ENCODE assay signal across 10 cellular contexts in genomic region chr7:75776295-75776971, GRCh38. TPM values are rescaled to one million over a fixed set of nuclear protein-coding genes. Genes with fewer than 3 reads are reported as not detected.
DNase-seq lines count a peak whose midpoint lies in the region; ATAC-seq and TF ChIP-seq lines count a peak whose summit lies in the region.
"Had no signal": no experiment of that assay in that cellular context is flagged by ENCODE, and none has a peak within 500 bp of the region (broad histone marks: within the 10 kb centered on the region; RNA-seq: fewer than 3 reads in every experiment).

No MANE protein-coding gene starts in this region.

- H3K9me3 ChIP-seq in SK-N-MC (ENCODE audit: low read depth, low read length) (no peaks in the 10 kb centered on the region), body of pancreas (no peaks in the 10 kb centered on the region)

- no peak for ATAC-seq in body of pancreas
- no peak for ATAC-seq in GM21423 (IDR thresholded peaks at IDR 0.05; ENCODE audit: unreplicated experiment)

- no peak overlapping the region for H3K4me3 ChIP-seq in SK-N-MC
- H3K4me3 ChIP-seq in body of pancreas, result no peak overlapping the region
- H3K4me3 ChIP-seq in coronary artery, result no peak overlapping the region

- no peak overlapping the region for H3K9ac ChIP-seq in SK-N-MC (ENCODE audit: insufficient read length)

- peak overlapping the region; percentile 25 for H3K4me3 Mint-ChIP-seq in activated naive CD8-positive, alpha-beta T cell treated with anti-CD3 and anti-CD28 coated beads for 36 hours
- H3K4me3 Mint-ChIP-seq: IgD-negative memory B cell, naive B cell had no signal

- H3K4me1 ChIP-seq in body of pancreas, result no peaks in the 10 kb centered on the region

- peak overlapping the region; percentile 80 for H3K27ac Mint-ChIP-seq in activated naive CD8-positive, alpha-beta T cell treated with anti-CD3 and anti-CD28 coated beads for 36 hours

- TF ChIP-seq CTCF in body of pancreas (IDR thresholded peaks at IDR 0.05), result no peak
- TF ChIP-seq CTCF in coronary artery (IDR thresholded peaks at IDR 0.05), result no peak

- H3K36me3 ChIP-seq in SK-N-MC (ENCODE audit: insufficient read depth, low read length) (no peaks in the 10 kb centered on the region), body of pancreas (replicated peaks in 1 of 2; ENCODE audit: insufficient read depth in 1 of 2, low read depth in 2 of 2) (no peaks in the 10 kb centered on the region)

- 68 to 80% methylated on average over 12 of the region's 12 CpGs for WGBS in body of pancreas, 2 donors

- DNase-seq in GM04503 (ENCODE audit: low read depth) (peak; percentile 88), SK-N-MC (ENCODE audit: low read depth, low spot score) (peak; percentile 79), body of pancreas (no peak), coronary artery (ENCODE audit: low spot score) (no peak), ecto neural progenitor cell (ENCODE audit: low spot score) (no peak)
- peak; percentile 64 for DNase-seq in activated naive CD8-positive, alpha-beta T cell treated with anti-CD3 and anti-CD28 coated beads for 36 hours
- DNase-seq in stimulated activated CD4-positive, alpha-beta T cell treated with anti-CD3 and anti-CD28 coated beads, Interleukin-1b, Interleukin-23, amount 100 ng/mL, for 24 hours (ENCODE audit: low read depth in 4 of 4, low spot score in 1 of 4), result peak; percentile 15 to 57 (median 30)
- DNase-seq: naive B cell had no signal

- TF ChIP-seq POLR2A in body of pancreas (IDR thresholded peaks at IDR 0.05), result no peak

- no peaks in the 10 kb centered on the region for H3K27me3 ChIP-seq in body of pancreas

- H3K4me1 Mint-ChIP-seq in activated naive CD8-positive, alpha-beta T cell treated with anti-CD3 and anti-CD28 coated beads for 36 hours, result peaks cover 31% of the 10 kb centered on the region

- H3K36me3 Mint-ChIP-seq in activated naive CD8-positive, alpha-beta T cell treated with anti-CD3 and anti-CD28 coated beads for 36 hours, result peaks cover 2% of the 10 kb centered on the region
- H3K36me3 Mint-ChIP-seq: IgD-negative memory B cell, naive B cell had no signal

- H3K27ac ChIP-seq in SK-N-MC (peak overlapping the region; percentile 62), body of pancreas (no peak overlapping the region), coronary artery (no peak overlapping the region)

- intact Hi-C loops in body of pancreas (cut with DNase I), result no loop called here

- peaks cover 2% of the 10 kb centered on the region for H3K9me3 Mint-ChIP-seq in activated naive CD8-positive, alpha-beta T cell treated with anti-CD3 and anti-CD28 coated beads for 36 hours
- H3K9me3 Mint-ChIP-seq: IgD-negative memory B cell had no signal

- peaks cover 15% of the 10 kb centered on the region for H3K27me3 Mint-ChIP-seq in activated naive CD8-positive, alpha-beta T cell treated with anti-CD3 and anti-CD28 coated beads for 36 hours

RNA-seq across cellular contexts. Expression of gene CCL26, which starts 4.4 kb away (rescaled TPM):
- total RNA-seq in activated naive CD8-positive, alpha-beta T cell treated with anti-CD3 and anti-CD28 coated beads for 36 hours, result not detected
- total RNA-seq in body of pancreas, result not detected

RNA-seq across cellular contexts. Expression of gene CCL24, which starts 37.2 kb away (rescaled TPM):
- not detected for total RNA-seq in activated naive CD8-positive, alpha-beta T cell treated with anti-CD3 and anti-CD28 coated beads for 36 hours
- not detected for total RNA-seq in body of pancreas

RNA-seq across cellular contexts. Expression of gene HIP1, which starts 37.7 kb away (rescaled TPM):
- 1 to 10 TPM; 1.4 to 1.9 TPM for total RNA-seq in activated naive CD8-positive, alpha-beta T cell treated with anti-CD3 and anti-CD28 coated beads for 36 hours
- 10 to 100 TPM in 1 of 2 donors, 1 to 10 TPM in 1; 8.3 to 14.5 TPM for total RNA-seq in body of pancreas

Comparison
In these comparisons a context has a peak if more than half of its experiments do, and no peak if none do; other contexts are left out.
1. DNase-seq: peak in GM04503 (single experiment), SK-N-MC (single experiment), activated naive CD8-positive, alpha-beta T cell treated with anti-CD3 and anti-CD28 coated beads for 36 hours (single experiment) and stimulated activated CD4-positive, alpha-beta T cell treated with anti-CD3 and anti-CD28 coated beads, Interleukin-1b, Interleukin-23, amount 100 ng/mL, for 24 hours (4 of 4); none in body of pancreas (0 of 4), coronary artery (single experiment) and ecto neural progenitor cell (single experiment).